In the genomic region with DNA sequence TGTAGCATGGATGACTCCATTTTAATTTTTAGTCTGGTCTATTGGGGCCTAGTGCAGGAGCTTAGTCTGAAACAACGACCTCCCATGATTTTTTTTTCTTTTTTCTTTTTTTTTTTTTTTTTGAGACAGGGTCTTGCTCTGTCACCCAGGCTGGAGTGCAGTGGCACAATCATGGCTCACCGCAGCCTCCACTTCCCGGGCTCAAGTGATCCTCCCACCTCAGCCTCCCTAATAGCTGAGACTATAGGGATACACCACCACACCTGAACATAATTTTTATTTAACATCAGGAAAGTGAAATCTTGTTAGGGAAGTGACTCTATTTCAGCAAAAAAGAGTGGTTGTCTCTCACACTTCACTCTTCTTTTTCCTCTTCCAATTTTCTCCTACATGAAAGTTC, we compare ENCODE assay signal across 7 cellular contexts. TPM values are rescaled to one million over a fixed set of nuclear protein-coding genes. Genes with fewer than 3 reads are reported as not detected.
DNase-seq lines count a peak whose midpoint lies in the region; ATAC-seq, FAIRE-seq and TF ChIP-seq lines count a peak whose summit lies in the region.
"Not testable (repeated sequence)": the region's sequence is repeated elsewhere in the genome, so short reads cannot be mapped to it uniquely, and the experiment has no call there.

No MANE protein-coding gene starts in this region.

- not testable (repeated sequence) for FAIRE-seq in HepG2 (lab: Jason Lieb, UNC)

- TF ChIP-seq RAD21 in HepG2 (CRISPR knock-in tag; IDR thresholded peaks at IDR 0.05) = not testable (repeated sequence)

- intact Hi-C loops in HepG2 (cut with micrococcal nuclease; ENCODE audit: unreplicated experiment) = loop anchor here (5.0 kb wide), 1 partner anchor 34 kb away; no protein-coding TSS in a partner anchor
- intact Hi-C loops in testis (cut with DNase I; ENCODE audit: low total_unique reads) = not testable (repeated sequence)

- H3K27me3 ChIP-seq in gastroesophageal sphincter; HepG2 (ENCODE audit: control insufficient read depth in 1 of 2, insufficient read depth in 2 of 2, low read length in 2 of 2); rectal smooth muscle tissue (ENCODE audit: control insufficient read depth, insufficient read depth, low read length); testis: not testable (repeated sequence)

- not testable (repeated sequence) for DNase-seq in activated CD8-positive, alpha-beta T cell treated with anti-CD3 and anti-CD28 coated beads, Interleukin-2, amount 10 ng/mL, durations not matched to agents 7 days and 5 days; HepG2 (ENCODE audit: low spot score); testis

- not testable (repeated sequence) for TF ChIP-seq CTCF in HEK293 (tag by site-specific recombination; IDR thresholded peaks at IDR 0.05); gastroesophageal sphincter (IDR thresholded peaks at IDR 0.05); HepG2 (CRISPR knock-in tag; IDR thresholded peaks at IDR 0.05); nephron (IDR thresholded peaks at IDR 0.05; ENCODE audit: unreplicated experiment in 3 of 3); testis (IDR thresholded peaks at IDR 0.05)

- H3K9ac ChIP-seq in HepG2 (ENCODE audit: insufficient read depth, low read depth, low read length) = peak overlapping the region; percentile 83; the same call in 1 of the 2 replicates
- H3K9ac ChIP-seq in rectal smooth muscle tissue (ENCODE audit: low read length) = not testable (repeated sequence)

- H3K36me3 ChIP-seq in HEK293 (ENCODE audit: control insufficient read depth in 2 of 2, insufficient read depth in 1 of 2, low read length in 2 of 2); gastroesophageal sphincter; HepG2 (replicated peaks in 1 of 2; ENCODE audit: control insufficient read depth in 1 of 2, insufficient read depth in 2 of 2, low read length in 2 of 2); rectal smooth muscle tissue (ENCODE audit: control insufficient read depth, insufficient read depth, low read length); testis (ENCODE audit: low read depth, missing control alignments): not testable (repeated sequence)

- H3K27ac Mint-ChIP-seq in activated CD8-positive, alpha-beta T cell treated with anti-CD3 and anti-CD28 coated beads, Interleukin-2, amount 10 ng/mL, durations not matched to agents 7 days and 5 days = peak overlapping the region; percentile 37
- peak overlapping the region; percentile 76 to 97 (median 95) for H3K27ac Mint-ChIP-seq in nephron

- H3K4me1 ChIP-seq in HEK293 (ENCODE audit: control insufficient read depth, insufficient read depth, low read length); rectal smooth muscle tissue (ENCODE audit: control insufficient read depth, insufficient read depth, low read length): not testable (repeated sequence)
- peaks cover 0 to 30% (median 3%) of the 10 kb centered on the region in 3 donors for H3K4me1 ChIP-seq in gastroesophageal sphincter
- peaks cover 64% of the 10 kb centered on the region for H3K4me1 ChIP-seq in HepG2 (ENCODE audit: insufficient read depth, low read length)
- peaks cover 46% of the 10 kb centered on the region for H3K4me1 ChIP-seq in testis

- H3K9me3 ChIP-seq in HEK293 (ENCODE audit: control insufficient read depth, insufficient read depth, low read depth, low read length); gastroesophageal sphincter; HepG2 (ENCODE audit: low read length); testis: not testable (repeated sequence)

- BruUV-seq in HepG2 (replicated peaks; lab: Mats Ljungman, UMichigan) = not testable (repeated sequence)

- not testable (repeated sequence) for H2AFZ ChIP-seq in HepG2 (ENCODE audit: low read length)

- H3K4me3 Mint-ChIP-seq in activated CD8-positive, alpha-beta T cell treated with anti-CD3 and anti-CD28 coated beads, Interleukin-2, amount 10 ng/mL, durations not matched to agents 7 days and 5 days; nephron: not testable (repeated sequence)

- peak overlapping the region; percentile 90 for H3K4me2 ChIP-seq in HepG2 (ENCODE audit: low read depth, low read length)

- WGBS in gastroesophageal sphincter (ENCODE audit: low coverage in 1 of 2), 2 donors = 83 to 94% methylated on average over 2 of the region's 3 CpGs
- WGBS in HepG2 (ENCODE audit: low lambda C conversion rate) = 79% methylated on average over 3 of the region's 3 CpGs
- 52 to 53% methylated on average over 3 of the region's 3 CpGs for WGBS in testis, 2 donors

- ATAC-seq in activated CD8-positive, alpha-beta T cell treated with anti-CD3 and anti-CD28 coated beads, Interleukin-2, amount 10 ng/mL, durations not matched to agents 7 days and 5 days; gastroesophageal sphincter; HepG2: not testable (repeated sequence)

- not testable (repeated sequence) for H3K27ac ChIP-seq in HEK293 (ENCODE audit: extremely low read depth, low read depth, low read length)
- H3K27ac ChIP-seq in gastroesophageal sphincter (peak overlapping the region in 3 of 4 donors; percentile 48 to 63 (median 56)), HepG2 (ENCODE audit: extremely low read length, insufficient read depth, low read length) (peak overlapping the region; percentile 89), rectal smooth muscle tissue (ENCODE audit: low read depth, low read length) (peak overlapping the region; percentile 54), testis (peak overlapping the region; percentile 53 to 79)

- not testable (repeated sequence) for H3K4me3 ChIP-seq in HEK293 (ENCODE audit: low read depth, low read length); gastroesophageal sphincter; rectal smooth muscle tissue (ENCODE audit: low read length); testis
- peak overlapping the region in 1 of 3 experiments; percentile 65; a peak in 1 of 6 replicates for H3K4me3 ChIP-seq in HepG2 (replicated peaks in 1 of 3; ENCODE audit: insufficient read depth in 1 of 3, low read depth in 2 of 3, low read length in 3 of 3)

- CTCF ChIA-PET in HEK293 (lab: Yijun Ruan, JAX) = interaction anchor here (0.6 kb wide), 2 partner anchors 27 to 35 kb away, joined by 3 read pairs; no protein-coding TSS in a partner anchor
- CTCF ChIA-PET in activated CD8-positive, alpha-beta T cell treated with anti-CD3 and anti-CD28 coated beads, Interleukin-2, amount 10 ng/mL, durations not matched to agents 7 days and 5 days (lab: Charles Lee); HepG2 (lab: Yijun Ruan, JAX; ENCODE audit: low intra/inter-chr PET ratio, low total read pairs): not testable (repeated sequence)

- TF ChIP-seq POLR2A in gastroesophageal sphincter (IDR thresholded peaks at IDR 0.05); HepG2 (IDR thresholded peaks at IDR 0.05; ENCODE audit: insufficient read depth in 1 of 2, low read depth in 2 of 2, low read length in 2 of 2); testis (IDR thresholded peaks at IDR 0.05): not testable (repeated sequence)

- H3K36me3 Mint-ChIP-seq in activated CD8-positive, alpha-beta T cell treated with anti-CD3 and anti-CD28 coated beads, Interleukin-2, amount 10 ng/mL, durations not matched to agents 7 days and 5 days (ENCODE audit: low read depth); nephron (ENCODE audit: low read depth): not testable (repeated sequence)

- H3K79me2 ChIP-seq in HepG2 (ENCODE audit: insufficient read depth, low read length) = not testable (repeated sequence)

- not testable (repeated sequence) for H3K27me3 Mint-ChIP-seq in activated CD8-positive, alpha-beta T cell treated with anti-CD3 and anti-CD28 coated beads, Interleukin-2, amount 10 ng/mL, durations not matched to agents 7 days and 5 days (ENCODE audit: low read depth); nephron (ENCODE audit: low read depth)

- POLR2A ChIA-PET in HEK293 (lab: Yijun Ruan, JAX) = not testable (repeated sequence)
- POLR2A ChIA-PET in activated CD8-positive, alpha-beta T cell treated with anti-CD3 and anti-CD28 coated beads, Interleukin-2, amount 10 ng/mL, durations not matched to agents 7 days and 5 days (lab: Charles Lee) = interaction anchor here (1.0 kb wide), 1 partner anchor 32 kb away, joined by 3 read pairs; no protein-coding TSS in a partner anchor
- POLR2A ChIA-PET in HepG2 (lab: Yijun Ruan, JAX) = interaction anchor here (1.0 to 3.1 kb wide), 6 partner anchors 9 to 88 kb away, joined by 3 to 26 read pairs (median 4); no protein-coding TSS in a partner anchor

- in situ Hi-C loops in HepG2 (cut with HindIII; ENCODE audit: extremely low pct_ligation_motif_present, low pct_unique_long_range_greater_than_20kb) = loop anchor here (25.0 kb wide), 1 partner anchor 584 kb away; no protein-coding TSS in a partner anchor

- H4K20me1 ChIP-seq in HepG2 (ENCODE audit: insufficient read depth, low read length) = not testable (repeated sequence)

- H3K4me1 Mint-ChIP-seq in activated CD8-positive, alpha-beta T cell treated with anti-CD3 and anti-CD28 coated beads, Interleukin-2, amount 10 ng/mL, durations not matched to agents 7 days and 5 days (ENCODE audit: low read depth) = not testable (repeated sequence)
- peaks cover 35% of the 10 kb centered on the region for H3K4me1 Mint-ChIP-seq in nephron

- H3K9me3 Mint-ChIP-seq in activated CD8-positive, alpha-beta T cell treated with anti-CD3 and anti-CD28 coated beads, Interleukin-2, amount 10 ng/mL, durations not matched to agents 7 days and 5 days (ENCODE audit: insufficient read depth); nephron: not testable (repeated sequence)

- TF ChIP-seq EP300 in gastroesophageal sphincter (IDR thresholded peaks at IDR 0.05); HepG2 (IDR thresholded peaks at IDR 0.05; ENCODE audit: low read depth in 2 of 2, low read length in 2 of 2); HepG2 (CRISPR knock-in tag; IDR thresholded peaks at IDR 0.05; ENCODE audit: borderline replicate concordance): not testable (repeated sequence)

RNA-seq across cellular contexts. Expression of gene LPIN2, which starts 15.2 kb away (rescaled TPM):
- 10 to 100 TPM; 77.5 TPM for total RNA-seq in activated CD8-positive, alpha-beta T cell treated with anti-CD3 and anti-CD28 coated beads, Interleukin-2, amount 10 ng/mL, durations not matched to agents 7 days and 5 days
- total RNA-seq in gastroesophageal sphincter = 10 to 100 TPM; 17.6 to 34.3 (median 25.6) TPM
- total RNA-seq in HepG2 (2016; rRNA removed; fragmentation: Illumina TruSeq; extraction: Trizol) = 46.0 and 59.5 TPM in 2 replicates
- total RNA-seq in HepG2 (2016; cell fraction: cytosol; rRNA removed; fragmentation: Illumina TruSeq; extraction: Trizol; ENCODE audit: low read depth) = 12.8 and 14.6 TPM in 2 replicates
- 44.4 and 54.4 TPM in 2 replicates for total RNA-seq in HepG2 (2016; cell fraction: insoluble cytoplasmic fraction; rRNA removed; fragmentation: Illumina TruSeq; extraction: Trizol)
- 20.5 and 21.5 TPM in 2 replicates for total RNA-seq in HepG2 (2016; cell fraction: membrane; rRNA removed; fragmentation: Illumina TruSeq; extraction: Trizol)
- total RNA-seq in HepG2 (2016; cell fraction: nucleus; rRNA removed; fragmentation: Illumina TruSeq; extraction: Trizol) = 50.5 and 53.1 TPM in 2 replicates
- 110 and 119 TPM in 2 replicates for polyA plus RNA-seq in HepG2 (2011; rRNA removed)
- polyA plus RNA-seq in HepG2 (2011; cell fraction: cytosol; rRNA removed) = 76.4 and 101 TPM in 2 replicates
- 114 and 124 TPM in 2 replicates for polyA plus RNA-seq in HepG2 (2011; cell fraction: nucleus; rRNA removed)
- 53.5 and 68.4 TPM in 2 replicates for polyA plus RNA-seq in HepG2 (2012)
- 1.7 and 2.2 TPM in 2 replicates for polyA plus RNA-seq in HepG2 (2016; cell fraction: cytosol; fragmentation: Illumina TruSeq; extraction: Trizol; ENCODE audit: low read depth)
- polyA plus RNA-seq in HepG2 (2016; cell fraction: insoluble cytoplasmic fraction; fragmentation: Illumina TruSeq; extraction: Trizol; ENCODE audit: low read depth) = 32.7 and 38.7 TPM in 2 replicates
- 5.6 and 6.6 TPM in 2 replicates for polyA plus RNA-seq in HepG2 (2016; cell fraction: membrane; fragmentation: Illumina TruSeq; extraction: Trizol; ENCODE audit: low read depth)
- polyA plus RNA-seq in HepG2 (2016; cell fraction: nucleus; fragmentation: Illumina TruSeq; extraction: Trizol; ENCODE audit: insufficient read depth, low read depth) = 51.6 and 53.6 TPM in 2 replicates
- polyA minus RNA-seq in HepG2 (2011; rRNA and poly(A)+ RNA removed; ENCODE audit: low replicate concordance) = 31.2 and 149 TPM in 2 replicates
- 95.1 and 103 TPM in 2 replicates for polyA minus RNA-seq in HepG2 (2011; cell fraction: cytosol; rRNA and poly(A)+ RNA removed)
- polyA minus RNA-seq in HepG2 (2011; cell fraction: nucleus; rRNA and poly(A)+ RNA removed) = 171 and 204 TPM in 2 replicates
- total RNA-seq in testis = 100 to 1,000 TPM; 109 to 141 TPM
- polyA plus RNA-seq in testis (ENCODE audit: insufficient read depth, low read depth, low replicate concordance) = 56.0 TPM
